In the genomic region with DNA sequence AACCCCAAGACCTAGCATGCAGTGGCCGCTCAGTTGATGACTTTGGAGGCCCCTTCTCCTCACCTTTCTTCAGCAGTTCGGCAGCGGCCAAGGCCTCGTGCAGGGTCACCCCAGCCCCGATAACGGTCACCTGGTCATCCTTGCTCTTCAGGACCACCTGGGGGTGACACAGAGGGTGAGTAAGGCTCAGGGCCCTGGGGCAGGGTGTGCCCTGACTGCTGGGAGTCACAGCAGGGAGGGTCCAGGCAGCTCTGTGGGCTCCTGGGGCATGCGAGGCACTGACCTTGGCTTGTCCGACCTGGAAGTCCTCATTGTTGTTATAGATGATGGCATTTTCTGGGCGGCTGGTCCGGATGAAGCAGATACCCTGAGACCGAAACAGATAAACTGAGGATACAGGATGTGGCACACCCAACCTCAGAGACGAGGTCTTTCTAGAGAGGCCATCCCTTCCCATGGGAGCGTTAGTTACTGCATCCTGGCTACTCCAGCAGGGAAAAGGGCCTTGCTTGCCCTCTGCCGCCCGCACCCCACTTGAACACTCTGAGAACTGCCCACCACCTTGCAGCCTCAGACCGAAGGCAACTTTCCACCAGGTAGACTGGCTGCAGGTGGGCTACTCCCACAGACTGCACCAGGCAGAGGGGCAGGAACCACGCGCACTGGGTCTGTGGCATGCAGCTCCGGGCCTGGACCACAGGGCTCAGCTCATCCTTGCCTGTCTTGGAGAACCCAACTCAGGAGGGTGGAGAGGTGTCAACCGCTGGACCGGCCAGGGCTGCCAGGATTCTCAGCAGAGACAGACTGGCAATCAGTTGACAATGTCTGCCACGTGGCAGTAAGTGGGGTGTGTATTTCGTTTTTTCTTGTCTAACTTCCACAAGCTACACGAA, we compare ENCODE assay signal across 16 cellular contexts. TPM values are rescaled to one million over a fixed set of nuclear protein-coding genes. Genes with fewer than 3 reads are reported as not detected.
A peak's percentile ranks its signal among the peaks of the same experiment; 100 is the strongest.
DNase-seq lines count a peak whose midpoint lies in the region; TF ChIP-seq lines count a peak whose summit lies in the region.
"Had no signal": no experiment of that assay in that cellular context is flagged by ENCODE, and none has a peak within 500 bp of the region (broad histone marks: within the 10 kb centered on the region; RNA-seq: fewer than 3 reads in every experiment).

No MANE protein-coding gene starts in this region.

- H3K79me2 ChIP-seq in osteoblast (ENCODE audit: insufficient read depth, low read length) = peaks cover 13% of the 10 kb centered on the region

- no peak overlapping the region for H3K4me2 ChIP-seq in osteoblast (ENCODE audit: insufficient read depth, low read length)

- peak overlapping the region in 3 of 7 donors; percentile 25 to 57 (median 32) for H3K27ac Mint-ChIP-seq in CD14-positive monocyte
- H3K27ac Mint-ChIP-seq: T-cell had no signal

- DNase-seq in CD14-positive monocyte (ENCODE audit: low spot score) = peak; percentile 29
- DNase-seq in H7 = peak; percentile 41
- peak; percentile 40 for DNase-seq in ecto neural progenitor cell (ENCODE audit: low spot score)
- DNase-seq in osteoblast (ENCODE audit: insufficient read length, low spot score, missing footprints) = peak; percentile 62
- DNase-seq in NCI-H1092 (lab: John Stamatoyannopoulos, UW) = no peak
- DNase-seq in stimulated activated CD4-positive, alpha-beta T cell treated with anti-CD3 and anti-CD28 coated beads, Interleukin-15, amount 100 ng/mL, for 24 hours = no peak
- no peak for DNase-seq in ovary
- DNase-seq in foreskin fibroblast = no peak
- DNase-seq: COR-L47, Karpas-422, NCI-H1417 treated with DMSO at 0.1 percent for 48 hours, NCI-H2081 treated with DMSO at 0.1 percent for 48 hours, NCI-H524, T-cell had no signal

- no peak overlapping the region for H2AFZ ChIP-seq in osteoblast (ENCODE audit: low read length)

- H3K4me3 ChIP-seq in H7 (ENCODE audit: insufficient read depth, low read depth, low read length) (no peak overlapping the region), osteoblast (ENCODE audit: insufficient read depth, low read length) (no peak overlapping the region), ovary (no peak overlapping the region), foreskin fibroblast (ENCODE audit: low read depth in 1 of 2, low read length in 2 of 2) (no peak overlapping the region)
- H3K4me3 ChIP-seq: SJSA1 had no signal

- H3K9me3 Mint-ChIP-seq in CD14-positive monocyte = peaks cover 0 to 3% (median 0%) of the 10 kb centered on the region in 7 donors
- H3K9me3 Mint-ChIP-seq: T-cell had no signal

- H3K4me1 ChIP-seq in osteoblast (ENCODE audit: insufficient read depth, low read length) (no peaks in the 10 kb centered on the region), ovary (ENCODE audit: insufficient read depth) (no peaks in the 10 kb centered on the region)
- H3K4me1 ChIP-seq: SJSA1 had no signal

- intact Hi-C loops in CD14-positive monocyte (cut with micrococcal nuclease) (no loop called here), ovary (cut with DNase I) (no loop called here)

- whole genome bisulfite sequencing in ovary, 3 donors = 82 to 83% (median 83%) methylated on average over 24 of the region's 24 CpGs

- TF ChIP-seq POLR2A in ovary (IDR thresholded peaks at IDR 0.05) = no peak

- peaks cover 90 to 97% of the 10 kb centered on the region in 2 donors for H3K36me3 Mint-ChIP-seq in CD14-positive monocyte

- H3K4me1 Mint-ChIP-seq in CD14-positive monocyte = peaks cover under 1% of the 10 kb centered on the region
- H3K4me1 Mint-ChIP-seq: T-cell had no signal

- H3K9me3 ChIP-seq in osteoblast (ENCODE audit: low read depth, low read length) (no peaks in the 10 kb centered on the region), ovary (no peaks in the 10 kb centered on the region)
- H3K9me3 ChIP-seq: SJSA1 had no signal

- no peak for TF ChIP-seq CTCF in CD14-positive monocyte (IDR thresholded peaks at IDR 0.05)
- TF ChIP-seq CTCF in osteoblast (IDR thresholded peaks at IDR 0.05; ENCODE audit: extremely low read depth, low read depth, low read length) = no peak
- no peak for TF ChIP-seq CTCF in ovary (IDR thresholded peaks at IDR 0.05)
- TF ChIP-seq CTCF in foreskin fibroblast (IDR thresholded peaks at IDR 0.05; ENCODE audit: low read depth, low read length) = no peak

- H3K4me3 Mint-ChIP-seq in CD14-positive monocyte = no peak overlapping the region
- H3K4me3 Mint-ChIP-seq: T-cell had no signal

- no peak for TF ChIP-seq EP300 in ovary (IDR thresholded peaks at IDR 0.05)

- H3K36me3 ChIP-seq in H7 (replicated peaks; ENCODE audit: control insufficient read depth, insufficient read depth, low read length) (peaks cover 98% of the 10 kb centered on the region), osteoblast (ENCODE audit: insufficient read depth, low read length) (peaks cover 99% of the 10 kb centered on the region), ovary (no peaks in the 10 kb centered on the region)

- no peaks in the 10 kb centered on the region for H3K27me3 ChIP-seq in H7 (ENCODE audit: control insufficient read depth, insufficient read depth, low read length)
- H3K27me3 ChIP-seq in osteoblast (ENCODE audit: insufficient read depth, low read length) = no peaks in the 10 kb centered on the region
- H3K27me3 ChIP-seq in ovary = no peaks in the 10 kb centered on the region
- H3K27me3 ChIP-seq: SJSA1 had no signal

- H3K27ac ChIP-seq in osteoblast (ENCODE audit: low read depth, low read length) (no peak overlapping the region), ovary (no peak overlapping the region)
- H3K27ac ChIP-seq: C4-2B, SJSA1 had no signal

- no peaks in the 10 kb centered on the region for H3K27me3 Mint-ChIP-seq in CD14-positive monocyte (ENCODE audit: low read depth in 3 of 3)
- H3K27me3 Mint-ChIP-seq: T-cell had no signal

- peaks cover 16% of the 10 kb centered on the region for H4K20me1 ChIP-seq in osteoblast (ENCODE audit: insufficient read depth, low read length)

RNA-seq across cellular contexts. Expression of a gene that starts 27.6 kb away (rescaled TPM):
- 100 to 1,000 TPM; 562 to 582 TPM for polyA plus RNA-seq in CD14-positive monocyte
- 1,918 and 2,169 TPM in 2 replicates for total RNA-seq in H7 (2014; rRNA removed; shearing (Covaris generic))
- total RNA-seq in osteoblast = 413 and 453 TPM in 2 replicates
- total RNA-seq in ovary = 100 to 1,000 TPM; 109 to 279 (median 230) TPM
- polyA plus RNA-seq in ovary = 100 to 1,000 TPM in 1 of 2 donors, 10 to 100 TPM in 1; 62.6 to 208 TPM

Comparison
In these comparisons a context has a peak if more than half of its experiments do, and no peak if none do; other contexts are left out.
1. DNase-seq: peak in CD14-positive monocyte (single experiment), H7 (single experiment), ecto neural progenitor cell (single experiment) and osteoblast (single experiment); none in NCI-H1092 (single experiment), stimulated activated CD4-positive, alpha-beta T cell treated with anti-CD3 and anti-CD28 coated beads, Interleukin-15, amount 100 ng/mL, for 24 hours (single experiment), ovary (0 of 5) and foreskin fibroblast (0 of 2).